ENCODE assay signal across 5 cellular contexts in genomic region chr1:86606080-86606479, GRCh38. TPM values are rescaled to one million over a fixed set of nuclear protein-coding genes. Genes with fewer than 3 reads are reported as not detected.
"Had no signal": no experiment of that assay in that cellular context is flagged by ENCODE, and none has a peak within 500 bp of the region (broad histone marks: within the 10 kb centered on the region; RNA-seq: fewer than 3 reads in every experiment).

No MANE protein-coding gene starts in this region.

RNA-seq across cellular contexts. Expression of gene CLCA4, which starts 59.2 kb away (rescaled TPM):
- total RNA-seq: temporal lobe, thoracic aorta, thyroid gland, tibial nerve, upper lobe of right lung had no signal
